Comparison of ENCODE assay signal across 15 cellular contexts in genomic region chr1:38611661-38612211, GRCh38.
"Had no signal": no experiment of that assay in that cellular context is flagged by ENCODE, and none has a peak within 500 bp of the region (broad histone marks: within the 10 kb centered on the region; RNA-seq: fewer than 3 reads in every experiment).

No MANE protein-coding gene starts in this region.

- DNase-seq: activated CD4-positive, alpha-beta T cell treated with anti-CD3 and anti-CD28 coated beads, Interleukin-2, amount 10 ng/mL, durations not matched to agents 7 days and 5 days; activated CD8-positive, alpha-beta memory T cell treated with anti-CD3 and anti-CD28 coated beads for 24 hours; activated naive CD4-positive, alpha-beta T cell; activated naive CD8-positive, alpha-beta T cell treated with anti-CD3 and anti-CD28 coated beads, Interleukin-2, amount 50 U/mL, for 24 hours; aorta; effector memory CD4-positive, alpha-beta T cell; foreskin keratinocyte; heart right ventricle; midbrain; retina had no signal

- H3K27ac Mint-ChIP-seq: activated CD4-positive, alpha-beta T cell treated with anti-CD3 and anti-CD28 coated beads, Interleukin-2, amount 10 ng/mL, durations not matched to agents 7 days and 5 days; activated naive CD8-positive, alpha-beta T cell treated with anti-CD3 and anti-CD28 coated beads, Interleukin-2, amount 50 U/mL, for 24 hours; dendritic cell treated with granulocyte-macrophage colony-stimulating factor and Interleukin-4, amounts not matched to agents 40 ng/mL and 50 ng/mL, for 4 days; stimulated activated effector memory CD8-positive, alpha-beta T cell treated with anti-CD3 and anti-CD28 coated beads, Interleukin-12 subunit alpha, Interleukin-12 subunit beta, amount 100 ng/mL, for 72 hours had no signal

- H3K4me1 ChIP-seq: breast epithelium, foreskin keratinocyte had no signal

- H3K4me1 Mint-ChIP-seq: activated CD4-positive, alpha-beta T cell treated with anti-CD3 and anti-CD28 coated beads, Interleukin-2, amount 10 ng/mL, durations not matched to agents 7 days and 5 days; activated naive CD8-positive, alpha-beta T cell treated with anti-CD3 and anti-CD28 coated beads, Interleukin-2, amount 50 U/mL, for 24 hours; stimulated activated effector memory CD8-positive, alpha-beta T cell treated with anti-CD3 and anti-CD28 coated beads, Interleukin-12 subunit alpha, Interleukin-12 subunit beta, amount 100 ng/mL, for 72 hours had no signal

- H3K4me3 Mint-ChIP-seq: activated CD4-positive, alpha-beta T cell treated with anti-CD3 and anti-CD28 coated beads, Interleukin-2, amount 10 ng/mL, durations not matched to agents 7 days and 5 days; activated naive CD8-positive, alpha-beta T cell treated with anti-CD3 and anti-CD28 coated beads, Interleukin-2, amount 50 U/mL, for 24 hours; dendritic cell treated with granulocyte-macrophage colony-stimulating factor and Interleukin-4, amounts not matched to agents 40 ng/mL and 50 ng/mL, for 4 days; stimulated activated effector memory CD8-positive, alpha-beta T cell treated with anti-CD3 and anti-CD28 coated beads, Interleukin-12 subunit alpha, Interleukin-12 subunit beta, amount 100 ng/mL, for 72 hours had no signal

- H3K4me3 ChIP-seq: breast epithelium, heart right ventricle had no signal

- ATAC-seq: activated naive CD8-positive, alpha-beta T cell treated with anti-CD3 and anti-CD28 coated beads, Interleukin-2, amount 50 U/mL, for 24 hours; foreskin keratinocyte; heart right ventricle; left lobe of liver; stimulated activated effector memory CD8-positive, alpha-beta T cell treated with anti-CD3 and anti-CD28 coated beads, Interleukin-12 subunit alpha, Interleukin-12 subunit beta, amount 100 ng/mL, for 72 hours had no signal

- H3K9me3 ChIP-seq: breast epithelium, neutrophil had no signal

- H3K27me3 Mint-ChIP-seq: activated CD4-positive, alpha-beta T cell treated with anti-CD3 and anti-CD28 coated beads, Interleukin-2, amount 10 ng/mL, durations not matched to agents 7 days and 5 days had no signal

- H3K36me3 ChIP-seq: breast epithelium, heart right ventricle, neutrophil had no signal

- H3K36me3 Mint-ChIP-seq: stimulated activated effector memory CD8-positive, alpha-beta T cell treated with anti-CD3 and anti-CD28 coated beads, Interleukin-12 subunit alpha, Interleukin-12 subunit beta, amount 100 ng/mL, for 72 hours had no signal

- H3K27ac ChIP-seq: breast epithelium, foreskin keratinocyte, heart right ventricle, neutrophil had no signal
